ENCODE assay signal across 13 cellular contexts in genomic region chr14:80428171-80428570, GRCh38.
"Had no signal": no experiment of that assay in that cellular context is flagged by ENCODE, and none has a peak within 500 bp of the region (broad histone marks: within the 10 kb centered on the region; RNA-seq: fewer than 3 reads in every experiment).

No MANE protein-coding gene starts in this region.

- ATAC-seq: left lung; natural killer cell treated with Interleukin-12 subunit alpha and Interleukin-12 subunit beta and Interleukin-15 and Interleukin-18, amount 100 ng/mL, for 72 hours; stimulated activated naive CD8-positive, alpha-beta T cell treated with anti-CD3 and anti-CD28 coated beads, Interleukin-15, amount 100 ng/mL, for 72 hours had no signal

- H3K9me3 ChIP-seq: colonic mucosa, left lung had no signal

- H3K27me3 ChIP-seq: colonic mucosa, left lung had no signal

- H3K4me3 ChIP-seq: colonic mucosa, left lung had no signal

- H3K36me3 ChIP-seq: colonic mucosa, left lung had no signal

- H3K4me1 ChIP-seq: colonic mucosa, left lung had no signal

- DNase-seq: activated CD4-positive, alpha-beta T cell treated with anti-CD3 and anti-CD28 coated beads, Interleukin-2, amount 50 U/mL, for 4 hours; activated CD4-positive, CD25-positive, alpha-beta regulatory T cell treated with anti-CD3 and anti-CD28 coated beads, Interleukin-2, amount 50 U/mL, for 72 hours; activated T-cell treated with anti-CD3 and anti-CD28 coated beads, Interleukin-2, amount 50 U/mL, for 1 hour; amygdala; colonic mucosa; effector CD8-positive, alpha-beta T cell; glutamatergic neuron; left lung; stimulated activated CD4-positive, alpha-beta T cell treated with anti-CD3 and anti-CD28 coated beads, Interleukin-4, amount 100 ng/mL, for 1 hour; stimulated activated CD8-positive, alpha-beta memory T cell treated with anti-CD3 and anti-CD28 coated beads, Interleukin-4, amount 100 ng/mL, for 48 hours; stimulated activated naive CD8-positive, alpha-beta T cell treated with anti-CD3 and anti-CD28 coated beads, Interleukin-15, amount 100 ng/mL, for 72 hours; SW 1271 had no signal

- H3K27ac ChIP-seq: colonic mucosa, left lung had no signal
